8 cellular contexts compared by ENCODE assay signal in genomic region chr14:84074626-84075025, GRCh38.
"Had no signal": no experiment of that assay in that cellular context is flagged by ENCODE, and none has a peak within 500 bp of the region (broad histone marks: within the 10 kb centered on the region; RNA-seq: fewer than 3 reads in every experiment).

No MANE protein-coding gene starts in this region.

- H3K27ac ChIP-seq: HL-60 had no signal

- H3K4me2 ChIP-seq: GM23338 had no signal

- FAIRE-seq: H1, H54, HepG2 had no signal

- H3K4me3 ChIP-seq: GM23338 had no signal

- DNase-seq: H9, HCEC 1CT, KBM-7 had no signal

- ATAC-seq: GM23338, HepG2 had no signal
